In genomic region chr2:105783151-105783738, GRCh38 we compare ENCODE assay signal across 20 cellular contexts. TPM values are rescaled to one million over a fixed set of nuclear protein-coding genes. Genes with fewer than 3 reads are reported as not detected.
DNase-seq lines count a peak whose midpoint lies in the region; ATAC-seq and TF ChIP-seq lines count a peak whose summit lies in the region.
"Had no signal": no experiment of that assay in that cellular context is flagged by ENCODE, and none has a peak within 500 bp of the region (broad histone marks: within the 10 kb centered on the region; RNA-seq: fewer than 3 reads in every experiment).

No MANE protein-coding gene starts in this region.

- no peaks in the 10 kb centered on the region for H3K9me3 Mint-ChIP-seq in activated T-cell treated with anti-CD3 and anti-CD28 coated beads, Interleukin-2, amount 50 U/mL, for 24 hours
- H3K9me3 Mint-ChIP-seq in activated naive CD8-positive, alpha-beta T cell treated with anti-CD3 and anti-CD28 coated beads, Interleukin-2, amount 10 ng/mL, durations not matched to agents 7 days and 5 days: no peaks in the 10 kb centered on the region

- no peak for TF ChIP-seq CTCF in Peyer's patch (IDR thresholded peaks at IDR 0.05)

- H3K27me3 ChIP-seq in Peyer's patch: no peaks in the 10 kb centered on the region
- H3K27me3 ChIP-seq: right atrium auricular region had no signal

- no peak overlapping the region for H3K27ac ChIP-seq in Peyer's patch
- H3K27ac ChIP-seq: right atrium auricular region had no signal

- H3K27ac Mint-ChIP-seq in activated T-cell treated with anti-CD3 and anti-CD28 coated beads, Interleukin-2, amount 50 U/mL, for 24 hours: peak overlapping the region; percentile 89
- peak overlapping the region; percentile 71 for H3K27ac Mint-ChIP-seq in activated naive CD8-positive, alpha-beta T cell treated with anti-CD3 and anti-CD28 coated beads, Interleukin-2, amount 10 ng/mL, durations not matched to agents 7 days and 5 days

- H3K9me3 ChIP-seq in Peyer's patch: no peaks in the 10 kb centered on the region
- H3K9me3 ChIP-seq: HAP-1, right atrium auricular region had no signal

- H3K36me3 ChIP-seq in Peyer's patch: peaks cover 0 to 8% (median 0%) of the 10 kb centered on the region in 3 donors
- H3K36me3 ChIP-seq: HAP-1, right atrium auricular region had no signal

- H3K4me1 ChIP-seq in Peyer's patch: peaks cover 3 to 41% (median 14%) of the 10 kb centered on the region in 4 donors

- peaks cover 75% of the 10 kb centered on the region for H3K36me3 Mint-ChIP-seq in activated T-cell treated with anti-CD3 and anti-CD28 coated beads, Interleukin-2, amount 50 U/mL, for 24 hours (ENCODE audit: low read depth)
- H3K36me3 Mint-ChIP-seq in activated naive CD8-positive, alpha-beta T cell treated with anti-CD3 and anti-CD28 coated beads, Interleukin-2, amount 10 ng/mL, durations not matched to agents 7 days and 5 days: peaks cover 17% of the 10 kb centered on the region

- peak; percentile 42 for DNase-seq in activated T-cell treated with anti-CD3 and anti-CD28 coated beads, Interleukin-2, amount 50 U/mL, for 24 hours
- DNase-seq in activated T-cell treated with anti-CD3 and anti-CD28 coated beads, Interleukin-2, amount 50 U/mL, for 1 hour: no peak
- DNase-seq in Peyer's patch (peak in 2 of 3 donors; percentile 15 to 34), NCI-H1048 (lab: John Stamatoyannopoulos, UW) (no peak), NCI-H1417 treated with DMSO at 0.1 percent for 48 hours (lab: John Stamatoyannopoulos, UW) (no peak), COLO829 (ENCODE audit: low spot score) (no peak)
- DNase-seq in activated naive CD8-positive, alpha-beta T cell treated with anti-CD3 and anti-CD28 coated beads, Interleukin-2, amount 10 ng/mL, durations not matched to agents 7 days and 5 days: no peak
- DNase-seq in stimulated activated CD8-positive, alpha-beta memory T cell treated with anti-CD3 and anti-CD28 coated beads, Interleukin-4, amount 100 ng/mL, for 48 hours: peak; percentile 28
- DNase-seq: ACHN; amygdala; central memory CD4-positive, alpha-beta T cell; effector CD8-positive, alpha-beta T cell; IMR-90; left ventricle myocardium superior; NCI-H2029 treated with DMSO at 0.1 percent for 48 hours; NCI-H446 treated with DMSO at 0.1 percent for 48 hours; NK-92 treated with Interleukin-12 subunit alpha and Interleukin-12 subunit beta, amount 100 ng/mL, for 24 hours; stimulated activated naive CD4-positive, alpha-beta T cell treated with Interleukin-2 at 50 U/mL for 16 hours had no signal

- no peaks in the 10 kb centered on the region for H3K27me3 Mint-ChIP-seq in activated T-cell treated with anti-CD3 and anti-CD28 coated beads, Interleukin-2, amount 50 U/mL, for 24 hours
- H3K27me3 Mint-ChIP-seq in activated naive CD8-positive, alpha-beta T cell treated with anti-CD3 and anti-CD28 coated beads, Interleukin-2, amount 10 ng/mL, durations not matched to agents 7 days and 5 days: no peaks in the 10 kb centered on the region

- POLR2A ChIA-PET in activated naive CD8-positive, alpha-beta T cell treated with anti-CD3 and anti-CD28 coated beads, Interleukin-2, amount 10 ng/mL, durations not matched to agents 7 days and 5 days (lab: Charles Lee): interaction anchor here (0.6 to 2.0 kb wide), 8 partner anchors 10 to 312 kb away, joined by 3 to 10 read pairs (median 3); no protein-coding TSS in a partner anchor

- H3K4me3 ChIP-seq in Peyer's patch: no peak overlapping the region
- H3K4me3 ChIP-seq: HAP-1, right atrium auricular region had no signal

- peaks cover 97% of the 10 kb centered on the region for H3K4me1 Mint-ChIP-seq in activated T-cell treated with anti-CD3 and anti-CD28 coated beads, Interleukin-2, amount 50 U/mL, for 24 hours (ENCODE audit: low read depth)
- H3K4me1 Mint-ChIP-seq in activated naive CD8-positive, alpha-beta T cell treated with anti-CD3 and anti-CD28 coated beads, Interleukin-2, amount 10 ng/mL, durations not matched to agents 7 days and 5 days: peaks cover 76% of the 10 kb centered on the region

- no peak for TF ChIP-seq POLR2A in Peyer's patch (IDR thresholded peaks at IDR 0.05)

- ATAC-seq in activated naive CD8-positive, alpha-beta T cell treated with anti-CD3 and anti-CD28 coated beads, Interleukin-2, amount 10 ng/mL, durations not matched to agents 7 days and 5 days (ENCODE audit: low read depth): peak; percentile 10
- ATAC-seq: left ventricle myocardium superior had no signal

- H3K4me3 Mint-ChIP-seq in activated T-cell treated with anti-CD3 and anti-CD28 coated beads, Interleukin-2, amount 50 U/mL, for 24 hours: peak overlapping the region; percentile 57
- peak overlapping the region; percentile 37 for H3K4me3 Mint-ChIP-seq in activated naive CD8-positive, alpha-beta T cell treated with anti-CD3 and anti-CD28 coated beads, Interleukin-2, amount 10 ng/mL, durations not matched to agents 7 days and 5 days

RNA-seq across cellular contexts. Expression of gene NCK2, which starts 38.5 kb away (rescaled TPM):
- total RNA-seq in Peyer's patch: 10 to 100 TPM; 58.6 to 94.5 (median 85.8) TPM
- 10 to 100 TPM; 69.6 to 70.0 TPM for total RNA-seq in activated naive CD8-positive, alpha-beta T cell treated with anti-CD3 and anti-CD28 coated beads, Interleukin-2, amount 10 ng/mL, durations not matched to agents 7 days and 5 days

Comparison
In these comparisons a context has a peak if more than half of its experiments do, and no peak if none do; other contexts are left out.
1. DNase-seq: peak in activated T-cell treated with anti-CD3 and anti-CD28 coated beads, Interleukin-2, amount 50 U/mL, for 24 hours (single experiment), Peyer's patch (2 of 3) and stimulated activated CD8-positive, alpha-beta memory T cell treated with anti-CD3 and anti-CD28 coated beads, Interleukin-4, amount 100 ng/mL, for 48 hours (single experiment); none in activated T-cell treated with anti-CD3 and anti-CD28 coated beads, Interleukin-2, amount 50 U/mL, for 1 hour (single experiment), activated naive CD8-positive, alpha-beta T cell treated with anti-CD3 and anti-CD28 coated beads, Interleukin-2, amount 10 ng/mL, durations not matched to agents 7 days and 5 days (single experiment), NCI-H1048 (single experiment), NCI-H1417 treated with DMSO at 0.1 percent for 48 hours (single experiment) and COLO829 (single experiment).